In genomic region chr3:182925944-182926337, GRCh38 we compare ENCODE assay signal across 12 cellular contexts. TPM values are rescaled to one million over a fixed set of nuclear protein-coding genes. Genes with fewer than 3 reads are reported as not detected.
DNase-seq lines count a peak whose midpoint lies in the region; ATAC-seq, FAIRE-seq and TF ChIP-seq lines count a peak whose summit lies in the region.
"Had no signal": no experiment of that assay in that cellular context is flagged by ENCODE, and none has a peak within 500 bp of the region (broad histone marks: within the 10 kb centered on the region; RNA-seq: fewer than 3 reads in every experiment).

No MANE protein-coding gene starts in this region.

- H3K36me3 ChIP-seq in kidney (ENCODE audit: control insufficient read depth in 1 of 2, insufficient read depth in 2 of 2, low read length in 2 of 2) (no peaks in the 10 kb centered on the region), HAP-1 (replicated peaks) (no peaks in the 10 kb centered on the region; the same call in 1 of the 2 replicates)

- no peaks in the 10 kb centered on the region for H3K27me3 ChIP-seq in HAP-1 (ENCODE audit: low read depth)

- no peak for TF ChIP-seq POLR2A in GM12892 (IDR thresholded peaks at IDR 0.05; ENCODE audit: low read depth, low read length)

- H3K27ac ChIP-seq in kidney (ENCODE audit: low read depth in 2 of 2, low read length in 2 of 2), result no peak overlapping the region
- H3K27ac ChIP-seq: coronary artery had no signal

- intact Hi-C loops in kidney (cut with DNase I), result no loop called here

- ATAC-seq in GM21367 (IDR thresholded peaks at IDR 0.05; ENCODE audit: unreplicated experiment) (peak; percentile 20), HG03097 (IDR thresholded peaks at IDR 0.05; ENCODE audit: low FRiP score, unreplicated experiment) (peak; percentile 24)
- ATAC-seq: activated naive CD4-positive, alpha-beta T cell treated with anti-CD3 and anti-CD28 coated beads, Interleukin-2, amount 50 U/mL, for 72 hours had no signal

- in situ Hi-C loops in HAP-1 (cut with MboI; ENCODE audit: low sequenced_read_pairs), result no loop called here

- no peak overlapping the region for H3K9ac ChIP-seq in kidney (ENCODE audit: low read length in 2 of 2)

- DNase-seq in GM12892 (ENCODE audit: insufficient read length) (no peak), OCI-M1 (lab: John Stamatoyannopoulos, UW) (peak; percentile 26), kidney (no peak), HAP-1 (ENCODE audit: low spot score in 2 of 2) (no peak), NCI-H526 treated with DMSO at 0.1 percent for 48 hours (lab: John Stamatoyannopoulos, UW) (no peak), NCI-H748 (lab: John Stamatoyannopoulos, UW; ENCODE audit: unreplicated experiment) (no peak)
- DNase-seq: kidney glomerular epithelial cell, NCI-H187 had no signal

- H3K9me3 ChIP-seq in kidney (ENCODE audit: control insufficient read depth in 1 of 2, low read length in 2 of 2), result no peaks in the 10 kb centered on the region
- H3K9me3 ChIP-seq in HAP-1, result no peaks in the 10 kb centered on the region

- H3K4me1 ChIP-seq in kidney (ENCODE audit: control insufficient read depth in 1 of 2, insufficient read depth in 1 of 2, low read depth in 1 of 2, low read length in 2 of 2) (no peaks in the 10 kb centered on the region), HAP-1 (no peaks in the 10 kb centered on the region)

- H3K4me3 ChIP-seq in kidney (ENCODE audit: low read length in 2 of 2) (no peak overlapping the region), HAP-1 (no peak overlapping the region)
- H3K4me3 ChIP-seq: coronary artery had no signal

- FAIRE-seq in GM12892 (lab: Jason Lieb, UNC) (peak; percentile 27), kidney (lab: Jason Lieb, UNC) (no peak)

- TF ChIP-seq CTCF in kidney (IDR thresholded peaks at IDR 0.05; ENCODE audit: borderline replicate concordance, extremely low read depth, insufficient read depth), result no peak

RNA-seq across cellular contexts. Expression of gene DCUN1D1, which starts 54.4 kb away (rescaled TPM):
- 28.2 TPM for polyA plus RNA-seq in GM12892 (2012; ENCODE audit: missing spikeins)
- 47.9 TPM for total RNA-seq in kidney
- 14.2 TPM for polyA plus RNA-seq in kidney (ENCODE audit: insufficient read depth, low read depth, low replicate concordance)
